ENCODE assay signal across 1 cellular context in genomic region chr9:105244274-105244995, GRCh38.
TF ChIP-seq lines count a peak whose summit lies in the region.

Gene SLC44A1 (plus strand): TSS chr9:105244651. CDS start chr9:105244869, 218 bp downstream.

TF ChIP-seq in HepG2, 621 proteins besides CTCF, POLR2A, EP300 and RAD21 (continued from another document and continues in another):
- TF ChIP-seq HMGXB3 (CRISPR knock-in tag; IDR thresholded peaks at IDR 0.05; ENCODE audit: borderline replicate concordance) (peak; percentile 86; the same call in 1 of the 2 replicates), SKI (IDR thresholded peaks at IDR 0.05; ENCODE audit: partially characterized antibody) (peak; percentile 98), ZSCAN9 (CRISPR knock-in tag; IDR thresholded peaks at IDR 0.05; ENCODE audit: borderline replicate concordance) (peak; percentile 93), ZZZ3 (CRISPR knock-in tag; IDR thresholded peaks at IDR 0.05; ENCODE audit: borderline replicate concordance) (peak; percentile 69), ZNF431 (CRISPR knock-in tag; IDR thresholded peaks at IDR 0.05; ENCODE audit: borderline replicate concordance, low read depth) (peak; percentile 93; the same call in 1 of the 2 replicates), NCOA1 (CRISPR knock-in tag; IDR thresholded peaks at IDR 0.05) (no peak), PLRG1 (conservative IDR thresholded peaks at IDR 0.05) (no peak), ZFP1 (CRISPR knock-in tag; IDR thresholded peaks at IDR 0.05) (peak; percentile 90; the same call in 1 of the 2 replicates), RERE (CRISPR knock-in tag; IDR thresholded peaks at IDR 0.05; ENCODE audit: low read depth) (peak; percentile 77; the same call in 1 of the 2 replicates), ZNF598 (CRISPR knock-in tag; IDR thresholded peaks at IDR 0.05; ENCODE audit: borderline replicate concordance) (peak; percentile 94), SP2 (CRISPR knock-in tag; IDR thresholded peaks at IDR 0.05) (peak; percentile 52; the same call in 1 of the 2 replicates), MBNL3 (CRISPR knock-in tag; conservative IDR thresholded peaks at IDR 0.05) (no peak), PAX8 (CRISPR knock-in tag; IDR thresholded peaks at IDR 0.05; ENCODE audit: borderline replicate concordance) (no peak), ATF5 (CRISPR knock-in tag; IDR thresholded peaks at IDR 0.05; ENCODE audit: low read depth) (no peak), NFRKB (IDR thresholded peaks at IDR 0.05) (no peak), ONECUT2 (CRISPR knock-in tag; IDR thresholded peaks at IDR 0.05) (no peak; the same call in 1 of the 2 replicates), ZNF740 (CRISPR knock-in tag; IDR thresholded peaks at IDR 0.05) (peak; percentile 64; the same call in 1 of the 2 replicates), FOXP1 (IDR thresholded peaks at IDR 0.05) (peak; percentile 61), FOXP1 (CRISPR knock-in tag; IDR thresholded peaks at IDR 0.05) (peak; percentile 91), NFE2L1 (CRISPR knock-in tag; IDR thresholded peaks at IDR 0.05; ENCODE audit: borderline replicate concordance) (no peak), RBAK (CRISPR knock-in tag; IDR thresholded peaks at IDR 0.05) (no peak), ZNF773 (CRISPR knock-in tag; IDR thresholded peaks at IDR 0.05; ENCODE audit: borderline replicate concordance) (0 out of 2 replicates have a peak, but pooled peaks have one; percentile 49), AKNA (CRISPR knock-in tag; IDR thresholded peaks at IDR 0.05; ENCODE audit: borderline replicate concordance) (no peak; the same call in 1 of the 2 replicates), SIX4 (CRISPR knock-in tag; IDR thresholded peaks at IDR 0.05) (peak; percentile 81), HMGXB4 (CRISPR knock-in tag; IDR thresholded peaks at IDR 0.05; ENCODE audit: borderline replicate concordance in 1 of 2, low read depth in 1 of 2) (peak; percentile 76 to 95; a peak in 3 of 4 replicates), KMT2A (CRISPR knock-in tag; IDR thresholded peaks at IDR 0.05) (peak; percentile 98), CSRNP2 (CRISPR knock-in tag; conservative IDR thresholded peaks at IDR 0.05; ENCODE audit: low read depth) (no peak; the same call in 1 of the 2 replicates), ZEB1 (IDR thresholded peaks at IDR 0.05; ENCODE audit: insufficient replicate concordance, low read depth) (peak; percentile 89), KLF16 (CRISPR knock-in tag; IDR thresholded peaks at IDR 0.05) (peak in 1 of 2 experiments; percentile 96; a peak in 2 of 4 replicates), E2F5 (CRISPR knock-in tag; conservative IDR thresholded peaks at IDR 0.05) (peak; percentile 79), ZNF674 (CRISPR knock-in tag; IDR thresholded peaks at IDR 0.05; ENCODE audit: low read depth) (no peak), GRHL1 (CRISPR knock-in tag; conservative IDR thresholded peaks at IDR 0.05) (no peak), ZNF790 (CRISPR knock-in tag; IDR thresholded peaks at IDR 0.05; ENCODE audit: borderline replicate concordance) (peak; percentile 34; the same call in 1 of the 2 replicates), DR1 (CRISPR knock-in tag; IDR thresholded peaks at IDR 0.05) (peak; percentile 88), TBX2 (CRISPR knock-in tag; IDR thresholded peaks at IDR 0.05; ENCODE audit: borderline replicate concordance) (peak; percentile 96), ZNF878 (CRISPR knock-in tag; IDR thresholded peaks at IDR 0.05) (peak; percentile 96), THAP11 (CRISPR knock-in tag; IDR thresholded peaks at IDR 0.05) (peak; percentile 91)
